Comparison of ENCODE assay signal across 11 cellular contexts in the genomic region with DNA sequence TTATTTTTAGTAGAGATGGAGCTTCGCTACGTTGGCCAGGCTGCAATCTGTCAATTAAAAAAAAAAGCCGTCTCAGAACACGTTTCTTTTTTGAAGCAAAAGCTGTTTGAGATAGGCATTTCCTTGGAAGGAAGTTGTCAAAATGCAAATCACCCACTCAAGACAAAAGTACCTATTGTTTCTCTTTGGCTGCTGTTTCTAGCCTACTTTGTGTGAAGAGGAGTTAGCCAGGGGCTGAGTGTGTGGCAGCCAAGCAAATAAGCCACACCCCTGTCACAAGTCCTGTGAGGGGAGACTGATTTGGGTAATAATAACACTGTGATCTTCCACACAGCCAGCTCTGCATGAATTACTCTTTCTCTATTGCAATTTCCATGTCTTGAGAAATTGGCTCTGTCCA. TPM values are rescaled to one million over a fixed set of nuclear protein-coding genes. Genes with fewer than 3 reads are reported as not detected.
A peak's percentile ranks its signal among the peaks of the same experiment; 100 is the strongest.
DNase-seq lines count a peak whose midpoint lies in the region; ATAC-seq and TF ChIP-seq lines count a peak whose summit lies in the region.
"Had no signal": no experiment of that assay in that cellular context is flagged by ENCODE, and none has a peak within 500 bp of the region (broad histone marks: within the 10 kb centered on the region; RNA-seq: fewer than 3 reads in every experiment).

No MANE protein-coding gene starts in this region.

- WGBS in gastroesophageal sphincter (ENCODE audit: low coverage in 1 of 2), 2 donors, result 20 to 33% methylated on average over 2 to 3 of the region's 4 CpGs

- ATAC-seq in GM21390 (IDR thresholded peaks at IDR 0.05; ENCODE audit: unreplicated experiment) (peak; percentile 91), HG03354 (IDR thresholded peaks at IDR 0.05; ENCODE audit: poor library complexity, severe bottlenecking, unreplicated experiment) (peak; percentile 90), gastroesophageal sphincter (no peak)

- H3K9me3 ChIP-seq in tibial artery (no peaks in the 10 kb centered on the region), gastroesophageal sphincter (no peaks in the 10 kb centered on the region)

- TF ChIP-seq CTCF in GM12865 (IDR thresholded peaks at IDR 0.05; ENCODE audit: insufficient read depth, low read depth, low read length, missing control alignments) (no peak), tibial artery (IDR thresholded peaks at IDR 0.05) (no peak), gastroesophageal sphincter (IDR thresholded peaks at IDR 0.05) (no peak)

- H3K4me1 ChIP-seq in tibial artery (no peaks in the 10 kb centered on the region), gastroesophageal sphincter (no peaks in the 10 kb centered on the region)

- H3K4me3 ChIP-seq in GM12865 (ENCODE audit: low read depth, low read length) (peak overlapping the region; percentile 21), tibial artery (no peak overlapping the region), gastroesophageal sphincter (no peak overlapping the region)

- DNase-seq in GM12865 (ENCODE audit: low read depth) (peak; percentile 77), globus pallidus (ENCODE audit: low spot score) (peak; percentile 26), tibial artery (no peak), NCI-H187 treated with DMSO at 0.1 percent for 48 hours (lab: John Stamatoyannopoulos, UW) (no peak)
- no peak for DNase-seq in stimulated activated CD4-positive, alpha-beta T cell treated with anti-CD3 and anti-CD28 coated beads, Interleukin-15, amount 100 ng/mL, for 24 hours
- DNase-seq: activated T-cell treated with anti-CD3 and anti-CD28 coated beads for 4 hours; NCI-H1417; stimulated activated CD8-positive, alpha-beta memory T cell treated with anti-CD3 and anti-CD28 coated beads, Interleukin-4, amount 100 ng/mL, for 48 hours had no signal

- TF ChIP-seq POLR2A in gastroesophageal sphincter (IDR thresholded peaks at IDR 0.05), result no peak

- TF ChIP-seq EP300 in gastroesophageal sphincter (IDR thresholded peaks at IDR 0.05), result no peak

- H3K27ac ChIP-seq in tibial artery, result no peak overlapping the region
- no peak overlapping the region for H3K27ac ChIP-seq in gastroesophageal sphincter

- intact Hi-C loops in tibial artery (cut with DNase I; ENCODE audit: low total_unique reads), result no loop called here

- H3K36me3 ChIP-seq in tibial artery, result no peaks in the 10 kb centered on the region
- H3K36me3 ChIP-seq in gastroesophageal sphincter, result no peaks in the 10 kb centered on the region

- no peaks in the 10 kb centered on the region for H3K27me3 ChIP-seq in tibial artery
- H3K27me3 ChIP-seq in gastroesophageal sphincter, result no peaks in the 10 kb centered on the region

RNA-seq across cellular contexts. Expression of a gene that starts 47.4 kb away (rescaled TPM):
- total RNA-seq in gastroesophageal sphincter, result 1 to 10 TPM; 1.5 to 5.2 (median 4.0) TPM

Comparison
In these comparisons a context has a peak if more than half of its experiments do, and no peak if none do; other contexts are left out.
1. DNase-seq: peak in GM12865 (single experiment) and globus pallidus (single experiment); none in tibial artery (0 of 2), NCI-H187 treated with DMSO at 0.1 percent for 48 hours (single experiment) and stimulated activated CD4-positive, alpha-beta T cell treated with anti-CD3 and anti-CD28 coated beads, Interleukin-15, amount 100 ng/mL, for 24 hours (single experiment).